9 cellular contexts compared by ENCODE assay signal in the genomic region with DNA sequence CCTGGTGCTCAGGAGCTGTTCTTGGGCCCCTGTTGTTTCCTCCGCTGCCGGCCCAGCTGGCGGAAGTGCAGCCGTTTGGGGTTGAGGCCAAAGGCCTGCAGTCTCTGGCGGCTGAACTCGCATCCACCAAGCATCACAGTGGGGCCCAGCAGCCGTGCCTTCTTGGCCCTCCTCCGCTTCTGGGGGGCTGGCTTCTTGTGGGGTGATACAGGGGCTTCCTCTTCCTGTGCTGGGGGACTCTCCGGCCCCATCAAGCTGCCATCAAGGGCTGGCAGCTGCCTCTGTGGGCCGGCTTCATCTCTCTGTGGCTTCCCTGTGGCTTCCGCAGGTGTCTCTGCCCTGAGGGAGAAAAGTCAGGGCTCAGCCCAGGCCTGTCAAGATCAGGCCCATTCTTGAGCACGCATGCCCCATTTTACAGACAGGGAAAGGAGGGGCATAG. TPM values are rescaled to one million over a fixed set of nuclear protein-coding genes. Genes with fewer than 3 reads are reported as not detected.
DNase-seq lines count a peak whose midpoint lies in the region; ATAC-seq and TF ChIP-seq lines count a peak whose summit lies in the region.
"Had no signal": no experiment of that assay in that cellular context is flagged by ENCODE, and none has a peak within 500 bp of the region (broad histone marks: within the 10 kb centered on the region; RNA-seq: fewer than 3 reads in every experiment).

No MANE protein-coding gene starts in this region.

- H3K4me3 ChIP-seq in gastrocnemius medialis, result no peak overlapping the region

- H3K27ac ChIP-seq in gastrocnemius medialis, result no peak overlapping the region

- peaks cover 31 to 43% of the 10 kb centered on the region in 2 donors for H3K4me1 Mint-ChIP-seq in natural killer cell treated with Interleukin-12 subunit alpha and Interleukin-12 subunit beta and Interleukin-15 and Interleukin-18, amount 100 ng/mL, for 72 hours (ENCODE audit: low read depth in 2 of 2)

- H3K27me3 Mint-ChIP-seq in natural killer cell treated with Interleukin-12 subunit alpha and Interleukin-12 subunit beta and Interleukin-15 and Interleukin-18, amount 100 ng/mL, for 72 hours, result no peaks in the 10 kb centered on the region

- H3K9me3 Mint-ChIP-seq in natural killer cell treated with Interleukin-12 subunit alpha and Interleukin-12 subunit beta and Interleukin-15 and Interleukin-18, amount 100 ng/mL, for 72 hours, result no peaks in the 10 kb centered on the region

- no peaks in the 10 kb centered on the region for H3K4me1 ChIP-seq in gastrocnemius medialis

- in situ Hi-C loops in GM13977 (cut with MboI; ENCODE audit: low pct_unique_long_range_greater_than_20kb, low sequenced_read_pairs, unreplicated experiment) (no loop called here), gastrocnemius medialis (cut with MboI; ENCODE audit: low sequenced_read_pairs in 4 of 4) (loop anchor here in 1 of 4 donors (25.0 kb wide), 1 partner anchor 142 kb away; the partner anchor contains the start of genes CDC37 and PDE4A)

- intact Hi-C loops in gastrocnemius medialis (cut with DNase I; ENCODE audit: low total_unique reads), result no loop called here

- TF ChIP-seq CTCF in GM13977 (IDR thresholded peaks at IDR 0.05; ENCODE audit: extremely low read depth, insufficient read depth, missing control alignments) (no peak), gastrocnemius medialis (IDR thresholded peaks at IDR 0.05 in 4 of 5, conservative IDR thresholded peaks at IDR 0.05 in 1 of 5) (no peak)

- H3K4me3 Mint-ChIP-seq in natural killer cell treated with Interleukin-12 subunit alpha and Interleukin-12 subunit beta and Interleukin-15 and Interleukin-18, amount 100 ng/mL, for 72 hours, result peak overlapping the region; percentile 68

- H3K36me3 Mint-ChIP-seq in natural killer cell treated with Interleukin-12 subunit alpha and Interleukin-12 subunit beta and Interleukin-15 and Interleukin-18, amount 100 ng/mL, for 72 hours, result no peaks in the 10 kb centered on the region

- H3K36me3 ChIP-seq in gastrocnemius medialis, result peaks cover 0 to 87% of the 10 kb centered on the region in 2 donors

- DNase-seq in GM13977 (ENCODE audit: low spot score) (peak; percentile 86), amniotic stem cell (lab: John Stamatoyannopoulos, UW) (no peak), NCI-H1048 (lab: John Stamatoyannopoulos, UW) (no peak), cortex of kidney (lab: John Stamatoyannopoulos, UW) (no peak), gastrocnemius medialis (no peak)
- peak; percentile 64 for DNase-seq in activated T-cell treated with anti-CD3 and anti-CD28 coated beads, Interleukin-2, amount 50 U/mL, for 1 hour
- peak; percentile 75 for DNase-seq in natural killer cell treated with Interleukin-12 subunit alpha and Interleukin-12 subunit beta and Interleukin-15 and Interleukin-18, amount 100 ng/mL, for 72 hours (ENCODE audit: low spot score)

- H3K27me3 ChIP-seq in gastrocnemius medialis, result no peaks in the 10 kb centered on the region

- no peaks in the 10 kb centered on the region for H3K9me3 ChIP-seq in gastrocnemius medialis

- no peak for TF ChIP-seq POLR2A in gastrocnemius medialis (IDR thresholded peaks at IDR 0.05)

- peak overlapping the region; percentile 90 to 96 for H3K27ac Mint-ChIP-seq in natural killer cell treated with Interleukin-12 subunit alpha and Interleukin-12 subunit beta and Interleukin-15 and Interleukin-18, amount 100 ng/mL, for 72 hours

- peak; percentile 49 for ATAC-seq in HG03135 (IDR thresholded peaks at IDR 0.05; ENCODE audit: unreplicated experiment)
- ATAC-seq in natural killer cell treated with Interleukin-12 subunit alpha and Interleukin-12 subunit beta and Interleukin-15 and Interleukin-18, amount 100 ng/mL, for 72 hours, result peak; percentile 73
- ATAC-seq in gastrocnemius medialis, result no peak

RNA-seq across cellular contexts. Expression of gene ATG4D, which starts 10.3 kb away (rescaled TPM):
- total RNA-seq in natural killer cell treated with Interleukin-12 subunit alpha and Interleukin-12 subunit beta and Interleukin-15 and Interleukin-18, amount 100 ng/mL, for 72 hours, result 10 to 100 TPM; 67.4 to 71.0 TPM
- total RNA-seq in gastrocnemius medialis, result 100 to 1,000 TPM in 2 of 4 donors, 10 to 100 TPM in 2; 67.6 to 127 (median 96.0) TPM

RNA-seq across cellular contexts. Expression of gene KRI1, which starts 11.8 kb away (rescaled TPM):
- total RNA-seq in natural killer cell treated with Interleukin-12 subunit alpha and Interleukin-12 subunit beta and Interleukin-15 and Interleukin-18, amount 100 ng/mL, for 72 hours, result 10 to 100 TPM; 50.9 to 89.6 TPM
- 10 to 100 TPM; 16.8 to 24.1 (median 19.9) TPM for total RNA-seq in gastrocnemius medialis

RNA-seq across cellular contexts. Expression of gene CDKN2D, which starts 14.8 kb away (rescaled TPM):
- 10 to 100 TPM; 28.0 to 33.9 TPM for total RNA-seq in natural killer cell treated with Interleukin-12 subunit alpha and Interleukin-12 subunit beta and Interleukin-15 and Interleukin-18, amount 100 ng/mL, for 72 hours
- total RNA-seq in gastrocnemius medialis, result 10 to 100 TPM in 3 of 4 donors, 1 to 10 TPM in 1; 7.3 to 18.1 (median 13.4) TPM

RNA-seq across cellular contexts. Expression of gene AP1M2, which starts 33.1 kb away (rescaled TPM):
- total RNA-seq in natural killer cell treated with Interleukin-12 subunit alpha and Interleukin-12 subunit beta and Interleukin-15 and Interleukin-18, amount 100 ng/mL, for 72 hours, result not detected
- under 1 TPM in 1 of 4 donors, not detected in 3; 0.32 TPM for total RNA-seq in gastrocnemius medialis
- total RNA-seq: T-helper 1 cell treated with Interleukin-12 subunit alpha and Interleukin-12 subunit beta and Interleukin-4 antibody, amounts not matched to agents 30 ng/mL and 1 ng/mL, for 36 hours had no signal

RNA-seq across cellular contexts. Expression of gene S1PR5, which starts 36.7 kb away (rescaled TPM):
- 10 to 100 TPM in 1 of 2 donors, 1 to 10 TPM in 1; 5.1 to 16.3 TPM for total RNA-seq in natural killer cell treated with Interleukin-12 subunit alpha and Interleukin-12 subunit beta and Interleukin-15 and Interleukin-18, amount 100 ng/mL, for 72 hours
- total RNA-seq in gastrocnemius medialis, result not detected
- total RNA-seq: T-helper 1 cell treated with Interleukin-12 subunit alpha and Interleukin-12 subunit beta and Interleukin-4 antibody, amounts not matched to agents 30 ng/mL and 1 ng/mL, for 36 hours had no signal

Comparison
In these comparisons a context has a peak if more than half of its experiments do, and no peak if none do; other contexts are left out.
1. DNase-seq: peak in GM13977 (single experiment), activated T-cell treated with anti-CD3 and anti-CD28 coated beads, Interleukin-2, amount 50 U/mL, for 1 hour (single experiment) and natural killer cell treated with Interleukin-12 subunit alpha and Interleukin-12 subunit beta and Interleukin-15 and Interleukin-18, amount 100 ng/mL, for 72 hours (single experiment); none in amniotic stem cell (single experiment), NCI-H1048 (single experiment), cortex of kidney (single experiment) and gastrocnemius medialis (0 of 2).
2. ATAC-seq: peak in HG03135 (single experiment) and natural killer cell treated with Interleukin-12 subunit alpha and Interleukin-12 subunit beta and Interleukin-15 and Interleukin-18, amount 100 ng/mL, for 72 hours (2 of 2); none in gastrocnemius medialis (0 of 2).